Comparison of ENCODE assay signal across 8 cellular contexts in genomic region chr19:43527860-43528622, GRCh38. TPM values are rescaled to one million over a fixed set of nuclear protein-coding genes. Genes with fewer than 3 reads are reported as not detected.
DNase-seq lines count a peak whose midpoint lies in the region; ATAC-seq and TF ChIP-seq lines count a peak whose summit lies in the region.

No MANE protein-coding gene starts in this region.

- H3K4me1 Mint-ChIP-seq in T-helper 17 cell = peaks cover 32% of the 10 kb centered on the region

- no peaks in the 10 kb centered on the region for H3K27me3 Mint-ChIP-seq in T-helper 17 cell

- H3K27me3 ChIP-seq in psoas muscle (ENCODE audit: insufficient read depth in 3 of 3, low read length in 2 of 3) = no peaks in the 10 kb centered on the region

- H3K4me1 ChIP-seq in psoas muscle = peaks cover 14% of the 10 kb centered on the region

- H3K4me3 ChIP-seq in epithelial cell of esophagus (ENCODE audit: low read length) = no peak overlapping the region
- H3K4me3 ChIP-seq in psoas muscle = peak overlapping the region; percentile 94

- no peak overlapping the region for H3K4me3 Mint-ChIP-seq in T-helper 17 cell

- intact Hi-C loops in psoas muscle (cut with DNase I) = no loop called here

- 12 to 24% (median 19%) methylated on average over 13 of the region's 13 CpGs for WGBS in psoas muscle, 3 donors

- no peaks in the 10 kb centered on the region for H3K36me3 Mint-ChIP-seq in T-helper 17 cell (ENCODE audit: low read depth)

- H3K27ac ChIP-seq in psoas muscle = peak overlapping the region; percentile 82

- no peaks in the 10 kb centered on the region for H3K9me3 ChIP-seq in psoas muscle
- H3K9me3 ChIP-seq in T-helper 17 cell (ENCODE audit: control insufficient read depth, low read length, poor library complexity, severe bottlenecking) = no peaks in the 10 kb centered on the region

- DNase-seq in EL (peak; percentile 20), NCI-H2196 treated with DMSO at 0.1 percent for 48 hours (lab: John Stamatoyannopoulos, UW; ENCODE audit: unreplicated experiment) (peak; percentile 11), epithelial cell of esophagus (ENCODE audit: low read depth) (peak; percentile 37), psoas muscle (peak; percentile 57 to 71), GM10266 (ENCODE audit: extremely low spot score) (no peak), cerebellar cortex (ENCODE audit: low spot score) (no peak), T-helper 17 cell (no peak)

- no peak overlapping the region for H3K27ac Mint-ChIP-seq in T-helper 17 cell

- TF ChIP-seq CTCF in epithelial cell of esophagus (IDR thresholded peaks at IDR 0.05; ENCODE audit: insufficient read depth, low read depth, low read length, missing control alignments) (no peak), psoas muscle (IDR thresholded peaks at IDR 0.05) (no peak), GM10266 (IDR thresholded peaks at IDR 0.05; ENCODE audit: control insufficient read depth, insufficient read depth, low read depth, missing control alignments) (no peak)

- no peaks in the 10 kb centered on the region for H3K36me3 ChIP-seq in psoas muscle (ENCODE audit: insufficient read depth in 1 of 2, low read depth in 1 of 2)

- ATAC-seq in psoas muscle (peak in 3 of 4 donors; percentile 15 to 36 (median 34)), GM21529 (IDR thresholded peaks at IDR 0.05; ENCODE audit: unreplicated experiment) (no peak), T-helper 17 cell (no peak)

RNA-seq across cellular contexts. Expression of gene ETHE1, which starts 1.0 kb away (rescaled TPM):
- total RNA-seq in psoas muscle = 10 to 100 TPM; 13.0 to 20.9 (median 16.6) TPM
- 10 to 100 TPM; 18.5 to 22.8 (median 20.3) TPM for polyA plus RNA-seq in psoas muscle
- 10 to 100 TPM; 21.0 to 30.3 TPM for total RNA-seq in T-helper 17 cell

RNA-seq across cellular contexts. Expression of gene ZNF575, which starts 4.9 kb away (rescaled TPM):
- total RNA-seq in psoas muscle = 1 to 10 TPM in 3 of 4 donors, under 1 TPM in 1; 0.40 to 1.6 (median 1.2) TPM
- polyA plus RNA-seq in psoas muscle = 1 to 10 TPM in 1 of 3 donors, under 1 TPM in 2; 0.23 to 1.1 (median 0.35) TPM
- 1 to 10 TPM; 4.0 to 4.3 TPM for total RNA-seq in T-helper 17 cell

RNA-seq across cellular contexts. Expression of gene PHLDB3, which starts 23.5 kb away (rescaled TPM):
- total RNA-seq in psoas muscle (1 to 10 TPM; 3.1 to 5.7 (median 4.5) TPM), T-helper 17 cell (10 to 100 TPM; 24.2 to 40.5 TPM)
- 1 to 10 TPM; 2.0 to 4.7 (median 3.2) TPM for polyA plus RNA-seq in psoas muscle

RNA-seq across cellular contexts. Expression of gene XRCC1, which starts 47.3 kb away (rescaled TPM):
- total RNA-seq in psoas muscle = 10 to 100 TPM; 12.7 to 22.1 (median 14.8) TPM
- 10 to 100 TPM; 13.5 to 21.6 (median 14.1) TPM for polyA plus RNA-seq in psoas muscle
- 10 to 100 TPM; 37.9 to 38.9 TPM for total RNA-seq in T-helper 17 cell

RNA-seq across cellular contexts. Expression of gene PINLYP, which starts 47.6 kb away (rescaled TPM):
- total RNA-seq in psoas muscle (1 to 10 TPM in 1 of 4 donors, under 1 TPM in 2, not detected in 1; 0.66 to 1.1 (median 0.86) TPM), T-helper 17 cell (1 to 10 TPM in 1 of 2 donors, under 1 TPM in 1; 0.52 to 1.5 TPM)
- polyA plus RNA-seq in psoas muscle = 1 to 10 TPM in 1 of 3 donors, under 1 TPM in 2; 0.66 to 1.3 (median 0.90) TPM

Comparison
In these comparisons a context has a peak if more than half of its experiments do, and no peak if none do; other contexts are left out.
1. DNase-seq: peak in EL (single experiment), NCI-H2196 treated with DMSO at 0.1 percent for 48 hours (single experiment), epithelial cell of esophagus (single experiment) and psoas muscle (2 of 2); none in GM10266 (single experiment), cerebellar cortex (single experiment) and T-helper 17 cell (0 of 3).
2. ATAC-seq: peak in psoas muscle (3 of 4); none in GM21529 (single experiment) and T-helper 17 cell (single experiment).